In the genomic region with DNA sequence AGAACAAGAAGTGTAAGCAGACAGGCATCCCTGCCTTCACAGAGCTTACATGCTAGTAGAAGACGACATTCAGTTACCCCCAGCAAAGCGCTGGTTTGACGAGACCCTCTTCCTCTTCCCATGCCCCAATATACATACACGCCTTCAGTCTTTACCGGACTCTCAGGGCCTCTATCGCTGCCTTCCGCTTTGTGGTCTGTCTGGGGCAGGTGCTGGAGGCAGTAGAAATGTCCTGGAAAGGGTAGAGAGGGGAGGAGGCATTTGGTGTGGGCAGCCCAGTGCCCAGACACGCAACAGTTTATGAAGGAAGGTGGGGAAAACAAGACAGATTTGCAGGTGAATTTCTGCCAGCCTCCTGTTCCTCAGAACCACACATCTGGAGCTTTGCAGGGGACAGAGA, we compare ENCODE assay signal across 31 cellular contexts. TPM values are rescaled to one million over a fixed set of nuclear protein-coding genes. Genes with fewer than 3 reads are reported as not detected.
A peak's percentile ranks its signal among the peaks of the same experiment; 100 is the strongest.
DNase-seq lines count a peak whose midpoint lies in the region; ATAC-seq and TF ChIP-seq lines count a peak whose summit lies in the region.
"Had no signal": no experiment of that assay in that cellular context is flagged by ENCODE, and none has a peak within 500 bp of the region (broad histone marks: within the 10 kb centered on the region; RNA-seq: fewer than 3 reads in every experiment).

No MANE protein-coding gene starts in this region.

- 75 to 90% (median 85%) methylated on average over 8 of the region's 8 CpGs for WGBS in spleen, 5 donors
- 89 to 98% methylated on average over 8 of the region's 8 CpGs for WGBS in heart right ventricle, 2 donors

- H3K9me3 ChIP-seq in T-helper 17 cell (ENCODE audit: control insufficient read depth, low read length, poor library complexity, severe bottlenecking): no peaks in the 10 kb centered on the region
- H3K9me3 ChIP-seq in spleen: no peaks in the 10 kb centered on the region
- no peaks in the 10 kb centered on the region for H3K9me3 ChIP-seq in heart right ventricle

- H3K4me1 Mint-ChIP-seq in activated naive CD8-positive, alpha-beta T cell treated with anti-CD3 and anti-CD28 coated beads, Interleukin-2, amount 50 U/mL, for 24 hours: peaks cover 36% of the 10 kb centered on the region
- peaks cover 30% of the 10 kb centered on the region for H3K4me1 Mint-ChIP-seq in activated naive CD8-positive, alpha-beta T cell treated with anti-CD3 and anti-CD28 coated beads for 36 hours
- H3K4me1 Mint-ChIP-seq in T-helper 17 cell (peaks cover 42% of the 10 kb centered on the region), immature natural killer cell (peaks cover 39 to 54% of the 10 kb centered on the region in 2 donors)
- H3K4me1 Mint-ChIP-seq in stimulated activated naive B cell treated with anti-CD40 and anti-IgM and Interleukin-4, amounts not matched to agents 10 μg/mL and 1 μg/mL and 100 μg/mL, for 72 hours: peaks cover 63 to 84% of the 10 kb centered on the region in 2 donors

- H3K9me3 Mint-ChIP-seq in activated naive CD8-positive, alpha-beta T cell treated with anti-CD3 and anti-CD28 coated beads, Interleukin-2, amount 50 U/mL, for 24 hours: no peaks in the 10 kb centered on the region
- H3K9me3 Mint-ChIP-seq in activated naive CD8-positive, alpha-beta T cell treated with anti-CD3 and anti-CD28 coated beads for 36 hours: no peaks in the 10 kb centered on the region
- H3K9me3 Mint-ChIP-seq in immature natural killer cell: no peaks in the 10 kb centered on the region
- H3K9me3 Mint-ChIP-seq in stimulated activated naive B cell treated with anti-CD40 and anti-IgM and Interleukin-4, amounts not matched to agents 10 μg/mL and 1 μg/mL and 100 μg/mL, for 72 hours: no peaks in the 10 kb centered on the region
- H3K9me3 Mint-ChIP-seq: activated CD4-positive, alpha-beta T cell treated with anti-CD3 and anti-CD28 coated beads, Interleukin-2, amount 10 ng/mL, durations not matched to agents 24 days and 14 days; stimulated activated memory B cell treated with anti-CD40 and anti-IgM and Interleukin-4, amounts not matched to agents 10 μg/mL and 1 μg/mL and 100 μg/mL, for 72 hours; type B pancreatic cell had no signal

- no peak for ATAC-seq in activated naive CD8-positive, alpha-beta T cell treated with anti-CD3 and anti-CD28 coated beads, Interleukin-2, amount 50 U/mL, for 24 hours
- no peak for ATAC-seq in T-helper 17 cell
- ATAC-seq in stimulated activated naive B cell treated with anti-CD40 and anti-IgM and Interleukin-4, amounts not matched to agents 10 μg/mL and 1 μg/mL and 100 μg/mL, for 72 hours (replicated peaks): no peak
- ATAC-seq in heart right ventricle: no peak
- ATAC-seq: left lobe of liver; stimulated activated memory B cell treated with anti-CD40 and anti-IgM and Interleukin-4, amounts not matched to agents 10 μg/mL and 1 μg/mL and 100 μg/mL, for 72 hours had no signal

- no peak for TF ChIP-seq POLR2A in spleen (IDR thresholded peaks at IDR 0.05)

- intact Hi-C loops in spleen (cut with DNase I; ENCODE audit: low total_unique reads) (loop anchor here (10.0 kb wide), 1 partner anchor 62 kb away; a partner anchor contains a TSS), heart right ventricle (cut with DNase I) (no loop called here)

- H3K27me3 ChIP-seq in spleen (replicated peaks in 1 of 7) (peaks cover 0 to 3% (median 0%) of the 10 kb centered on the region in 7 donors), heart right ventricle (no peaks in the 10 kb centered on the region)

- DNase-seq in activated naive CD8-positive, alpha-beta T cell treated with anti-CD3 and anti-CD28 coated beads, Interleukin-2, amount 50 U/mL, for 24 hours: no peak
- no peak for DNase-seq in activated naive CD8-positive, alpha-beta T cell treated with anti-CD3 and anti-CD28 coated beads for 36 hours
- DNase-seq in T-helper 17 cell: no peak
- no peak for DNase-seq in immature natural killer cell
- no peak for DNase-seq in stimulated activated naive B cell treated with anti-CD40 and anti-IgM and Interleukin-4, amounts not matched to agents 10 μg/mL and 1 μg/mL and 100 μg/mL, for 72 hours
- no peak for DNase-seq in spleen
- no peak for DNase-seq in NCI-H446 (lab: John Stamatoyannopoulos, UW)
- DNase-seq in heart right ventricle: no peak
- DNase-seq: ACHN; activated CD4-positive, alpha-beta T cell treated with anti-CD3 and anti-CD28 coated beads, Interleukin-2, amount 10 ng/mL, durations not matched to agents 24 days and 14 days; activated naive CD4-positive, alpha-beta T cell treated with anti-CD3 and anti-CD28 coated beads, Interleukin-2, amount 50 U/mL, for 16 hours; DMS79 treated with DMSO at 0.1 percent for 48 hours; effector CD8-positive, alpha-beta T cell; GDM1; GM23248; IMR-90; mesenchymal stem cell; MV-4-11; NCI-H1436; NCI-H2081 treated with DMSO at 0.1 percent for 48 hours; NCI-H226; NCI-H69; PC-9; Right ventricle myocardium superior; stimulated activated CD4-positive, alpha-beta T cell treated with anti-CD3 and anti-CD28 coated beads, Interleukin-15, amount 100 ng/mL, for 24 hours; T-helper 9 cell; WERI-Rb-1 had no signal

- H3K4me3 Mint-ChIP-seq in activated naive CD8-positive, alpha-beta T cell treated with anti-CD3 and anti-CD28 coated beads, Interleukin-2, amount 50 U/mL, for 24 hours: no peak overlapping the region
- no peak overlapping the region for H3K4me3 Mint-ChIP-seq in activated naive CD8-positive, alpha-beta T cell treated with anti-CD3 and anti-CD28 coated beads for 36 hours
- H3K4me3 Mint-ChIP-seq in T-helper 17 cell: peak overlapping the region; percentile 45
- no peak overlapping the region for H3K4me3 Mint-ChIP-seq in immature natural killer cell
- H3K4me3 Mint-ChIP-seq in stimulated activated naive B cell treated with anti-CD40 and anti-IgM and Interleukin-4, amounts not matched to agents 10 μg/mL and 1 μg/mL and 100 μg/mL, for 72 hours: no peak overlapping the region
- H3K4me3 Mint-ChIP-seq: activated CD4-positive, alpha-beta T cell treated with anti-CD3 and anti-CD28 coated beads, Interleukin-2, amount 10 ng/mL, durations not matched to agents 24 days and 14 days; stimulated activated memory B cell treated with anti-CD40 and anti-IgM and Interleukin-4, amounts not matched to agents 10 μg/mL and 1 μg/mL and 100 μg/mL, for 72 hours; type B pancreatic cell had no signal

- H3K36me3 ChIP-seq in spleen (peaks cover 0 to 96% (median 42%) of the 10 kb centered on the region in 6 donors), heart right ventricle (peaks cover 0 to 70% (median 0%) of the 10 kb centered on the region in 9 donors)

- TF ChIP-seq CTCF in spleen (IDR thresholded peaks at IDR 0.05 in 8 of 11, conservative IDR thresholded peaks at IDR 0.05 in 3 of 11) (no peak), heart right ventricle (IDR thresholded peaks at IDR 0.05) (no peak)

- H3K27me3 Mint-ChIP-seq in activated naive CD8-positive, alpha-beta T cell treated with anti-CD3 and anti-CD28 coated beads, Interleukin-2, amount 50 U/mL, for 24 hours: no peaks in the 10 kb centered on the region
- H3K27me3 Mint-ChIP-seq in activated naive CD8-positive, alpha-beta T cell treated with anti-CD3 and anti-CD28 coated beads for 36 hours: no peaks in the 10 kb centered on the region
- H3K27me3 Mint-ChIP-seq in T-helper 17 cell: no peaks in the 10 kb centered on the region
- peaks cover 0 to 10% (median 7%) of the 10 kb centered on the region in 3 donors for H3K27me3 Mint-ChIP-seq in immature natural killer cell (ENCODE audit: low read depth in 3 of 3)
- no peaks in the 10 kb centered on the region for H3K27me3 Mint-ChIP-seq in stimulated activated naive B cell treated with anti-CD40 and anti-IgM and Interleukin-4, amounts not matched to agents 10 μg/mL and 1 μg/mL and 100 μg/mL, for 72 hours
- H3K27me3 Mint-ChIP-seq: activated CD4-positive, alpha-beta T cell treated with anti-CD3 and anti-CD28 coated beads, Interleukin-2, amount 10 ng/mL, durations not matched to agents 24 days and 14 days; stimulated activated memory B cell treated with anti-CD40 and anti-IgM and Interleukin-4, amounts not matched to agents 10 μg/mL and 1 μg/mL and 100 μg/mL, for 72 hours; type B pancreatic cell had no signal

- peaks cover 9 to 69% (median 31%) of the 10 kb centered on the region in 6 donors for H3K4me1 ChIP-seq in spleen
- H3K4me1 ChIP-seq in heart right ventricle: peaks cover 5 to 16% (median 6%) of the 10 kb centered on the region in 9 donors

- peak overlapping the region; percentile 18 for H3K27ac Mint-ChIP-seq in activated naive CD8-positive, alpha-beta T cell treated with anti-CD3 and anti-CD28 coated beads, Interleukin-2, amount 50 U/mL, for 24 hours
- no peak overlapping the region for H3K27ac Mint-ChIP-seq in activated naive CD8-positive, alpha-beta T cell treated with anti-CD3 and anti-CD28 coated beads for 36 hours
- H3K27ac Mint-ChIP-seq in T-helper 17 cell (no peak overlapping the region), immature natural killer cell (peak overlapping the region in 5 of 6 donors; percentile 15 to 80 (median 66))
- peak overlapping the region; percentile 82 for H3K27ac Mint-ChIP-seq in stimulated activated naive B cell treated with anti-CD40 and anti-IgM and Interleukin-4, amounts not matched to agents 10 μg/mL and 1 μg/mL and 100 μg/mL, for 72 hours
- H3K27ac Mint-ChIP-seq: activated CD4-positive, alpha-beta T cell treated with anti-CD3 and anti-CD28 coated beads, Interleukin-2, amount 10 ng/mL, durations not matched to agents 24 days and 14 days; type B pancreatic cell had no signal

- no peak overlapping the region for H3K4me3 ChIP-seq in spleen
- no peak overlapping the region for H3K4me3 ChIP-seq in heart right ventricle
- H3K4me3 ChIP-seq: GM23248, PC-9 had no signal

- no peak overlapping the region for H3K27ac ChIP-seq in spleen
- no peak overlapping the region for H3K27ac ChIP-seq in heart right ventricle
- H3K27ac ChIP-seq: epithelial cell of prostate, GM23248, PC-9, WERI-Rb-1 had no signal

- H3K36me3 Mint-ChIP-seq in activated naive CD8-positive, alpha-beta T cell treated with anti-CD3 and anti-CD28 coated beads, Interleukin-2, amount 50 U/mL, for 24 hours (ENCODE audit: low read depth): peaks cover 18% of the 10 kb centered on the region
- H3K36me3 Mint-ChIP-seq in activated naive CD8-positive, alpha-beta T cell treated with anti-CD3 and anti-CD28 coated beads for 36 hours: peaks cover 19% of the 10 kb centered on the region
- H3K36me3 Mint-ChIP-seq in T-helper 17 cell (ENCODE audit: low read depth): no peaks in the 10 kb centered on the region
- peaks cover 9 to 17% (median 10%) of the 10 kb centered on the region in 3 donors for H3K36me3 Mint-ChIP-seq in immature natural killer cell
- H3K36me3 Mint-ChIP-seq in stimulated activated naive B cell treated with anti-CD40 and anti-IgM and Interleukin-4, amounts not matched to agents 10 μg/mL and 1 μg/mL and 100 μg/mL, for 72 hours: peaks cover 48 to 74% of the 10 kb centered on the region in 2 donors

RNA-seq across cellular contexts. Expression of a gene that starts 6.0 kb away (rescaled TPM):
- total RNA-seq in activated naive CD8-positive, alpha-beta T cell treated with anti-CD3 and anti-CD28 coated beads for 36 hours: 1 to 10 TPM; 7.0 to 7.9 TPM
- 10 to 100 TPM; 22.9 to 49.5 TPM for total RNA-seq in T-helper 17 cell
- 10 to 100 TPM; 10.2 to 19.0 (median 13.2) TPM for polyA plus RNA-seq in immature natural killer cell
- total RNA-seq in spleen: 10 to 100 TPM; 11.4 to 21.4 (median 18.9) TPM
- 10 to 100 TPM; 15.6 to 21.0 (median 18.9) TPM for polyA plus RNA-seq in spleen
- 1 to 10 TPM; 2.1 to 6.4 (median 3.8) TPM for total RNA-seq in heart right ventricle
- 1 to 10 TPM; 4.8 to 8.9 TPM for polyA plus RNA-seq in heart right ventricle

RNA-seq across cellular contexts. Expression of a gene that starts 6.1 kb away (rescaled TPM):
- total RNA-seq in activated naive CD8-positive, alpha-beta T cell treated with anti-CD3 and anti-CD28 coated beads for 36 hours: under 1 TPM; 0.60 to 0.64 TPM
- 1 to 10 TPM in 1 of 2 donors, under 1 TPM in 1; 0.83 to 1.6 TPM for total RNA-seq in T-helper 17 cell
- 1 to 10 TPM in 1 of 3 donors, under 1 TPM in 2; 0.15 to 1.0 (median 0.44) TPM for polyA plus RNA-seq in immature natural killer cell
- 1 to 10 TPM in 2 of 7 donors, under 1 TPM in 5; 0.19 to 4.8 (median 0.91) TPM for total RNA-seq in spleen
- under 1 TPM; 0.13 to 0.70 (median 0.36) TPM for polyA plus RNA-seq in spleen
- total RNA-seq in heart right ventricle: 1 to 10 TPM; 1.4 to 5.2 (median 3.0) TPM
- 1 to 10 TPM in 1 of 2 donors, under 1 TPM in 1; 0.44 to 2.0 TPM for polyA plus RNA-seq in heart right ventricle
- total RNA-seq: activated CD4-positive, alpha-beta T cell treated with anti-CD3 and anti-CD28 coated beads, Interleukin-2, amount 10 ng/mL, durations not matched to agents 24 days and 14 days had no signal

RNA-seq across cellular contexts. Expression of a gene that starts 9.0 kb away (rescaled TPM):
- total RNA-seq in activated naive CD8-positive, alpha-beta T cell treated with anti-CD3 and anti-CD28 coated beads for 36 hours: 10 to 100 TPM; 21.2 to 23.5 TPM
- total RNA-seq in T-helper 17 cell (100 to 1,000 TPM; 136 TPM), spleen (100 to 1,000 TPM in 3 of 7 donors, 10 to 100 TPM in 4; 68.4 to 169 (median 78.7) TPM), heart right ventricle (10 to 100 TPM in 2 of 10 donors, 1 to 10 TPM in 8; 2.4 to 11.5 (median 4.9) TPM)
- polyA plus RNA-seq in immature natural killer cell (10 to 100 TPM in 1 of 3 donors, 1 to 10 TPM in 2; 7.5 to 13.4 (median 9.5) TPM), spleen (100 to 1,000 TPM in 1 of 3 donors, 10 to 100 TPM in 2; 51.5 to 107 (median 87.7) TPM), heart right ventricle (10 to 100 TPM; 10.2 to 24.0 TPM)

RNA-seq across cellular contexts. Expression of a gene that starts 36.5 kb away (rescaled TPM):
- 10 to 100 TPM; 16.1 to 16.5 TPM for total RNA-seq in activated naive CD8-positive, alpha-beta T cell treated with anti-CD3 and anti-CD28 coated beads for 36 hours
- total RNA-seq in T-helper 17 cell (10 to 100 TPM; 14.3 to 15.3 TPM), spleen (10 to 100 TPM; 11.1 to 15.0 (median 13.0) TPM), heart right ventricle (1 to 10 TPM; 2.4 to 4.0 (median 3.3) TPM)
- polyA plus RNA-seq in immature natural killer cell (1 to 10 TPM; 3.1 to 6.6 (median 4.1) TPM), spleen (1 to 10 TPM; 4.5 to 8.7 (median 5.6) TPM), heart right ventricle (1 to 10 TPM; 1.1 to 2.3 TPM)

Comparison
In these comparisons a context has a peak if more than half of its experiments do, and no peak if none do; other contexts are left out.
1. H3K27ac Mint-ChIP-seq: peak in activated naive CD8-positive, alpha-beta T cell treated with anti-CD3 and anti-CD28 coated beads, Interleukin-2, amount 50 U/mL, for 24 hours (single experiment), immature natural killer cell (5 of 6) and stimulated activated naive B cell treated with anti-CD40 and anti-IgM and Interleukin-4, amounts not matched to agents 10 μg/mL and 1 μg/mL and 100 μg/mL, for 72 hours (single experiment); none in activated naive CD8-positive, alpha-beta T cell treated with anti-CD3 and anti-CD28 coated beads for 36 hours (single experiment) and T-helper 17 cell (single experiment).